ENCODE assay signal across 1 cellular context in the genomic region with DNA sequence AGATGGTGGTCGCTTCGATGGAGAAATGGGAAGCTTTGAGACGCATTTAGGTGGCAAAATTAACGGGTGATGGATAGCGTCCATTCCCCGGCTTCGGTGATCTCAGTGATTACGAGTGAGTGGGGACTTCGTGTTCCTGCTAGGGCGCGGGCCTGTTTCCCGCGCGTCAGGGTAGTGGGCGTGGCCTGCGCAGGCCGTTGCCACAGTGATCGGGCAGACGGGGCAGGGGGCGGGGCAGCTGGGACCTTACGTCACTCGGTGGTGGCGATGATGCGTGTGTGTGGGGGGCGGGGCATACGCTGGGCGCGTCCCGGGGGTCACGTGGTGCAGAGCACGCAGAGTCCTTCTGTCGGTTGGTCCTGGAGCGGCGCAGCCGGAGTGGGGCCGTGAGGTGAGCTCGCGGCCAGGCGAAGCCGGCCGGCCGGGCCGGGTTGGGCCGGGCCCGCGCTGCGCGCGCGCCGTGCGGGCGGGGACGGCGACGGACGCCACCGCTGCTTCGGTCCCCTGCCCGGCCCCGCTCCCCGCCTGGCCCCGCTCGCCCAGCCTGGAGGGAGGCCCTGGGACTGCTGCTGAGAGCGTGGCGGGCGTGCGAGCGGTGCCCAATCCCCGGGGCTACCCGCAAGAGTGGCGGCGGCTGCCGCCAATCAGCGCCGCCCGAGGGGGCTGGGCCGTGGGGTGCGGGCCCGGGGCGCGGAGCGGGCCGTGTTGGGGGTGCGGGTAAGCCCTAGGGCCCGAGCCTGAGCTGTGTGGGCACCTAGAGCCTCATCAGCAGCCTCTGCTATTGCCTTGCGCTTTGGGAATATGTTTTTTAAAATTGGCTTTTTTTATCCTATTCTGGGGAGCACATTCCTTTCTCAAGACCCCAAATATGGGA.
TF ChIP-seq lines count a peak whose summit lies in the region.

A gene (plus strand): TSS at position 327 of the 874 bp plus-strand sequence. CDS start 29,508 bp downstream, outside the sequence.

TF ChIP-seq in WTC11, 78 proteins besides CTCF, POLR2A, EP300 and RAD21 (continued from another document):
- TF ChIP-seq, protein P1, sequence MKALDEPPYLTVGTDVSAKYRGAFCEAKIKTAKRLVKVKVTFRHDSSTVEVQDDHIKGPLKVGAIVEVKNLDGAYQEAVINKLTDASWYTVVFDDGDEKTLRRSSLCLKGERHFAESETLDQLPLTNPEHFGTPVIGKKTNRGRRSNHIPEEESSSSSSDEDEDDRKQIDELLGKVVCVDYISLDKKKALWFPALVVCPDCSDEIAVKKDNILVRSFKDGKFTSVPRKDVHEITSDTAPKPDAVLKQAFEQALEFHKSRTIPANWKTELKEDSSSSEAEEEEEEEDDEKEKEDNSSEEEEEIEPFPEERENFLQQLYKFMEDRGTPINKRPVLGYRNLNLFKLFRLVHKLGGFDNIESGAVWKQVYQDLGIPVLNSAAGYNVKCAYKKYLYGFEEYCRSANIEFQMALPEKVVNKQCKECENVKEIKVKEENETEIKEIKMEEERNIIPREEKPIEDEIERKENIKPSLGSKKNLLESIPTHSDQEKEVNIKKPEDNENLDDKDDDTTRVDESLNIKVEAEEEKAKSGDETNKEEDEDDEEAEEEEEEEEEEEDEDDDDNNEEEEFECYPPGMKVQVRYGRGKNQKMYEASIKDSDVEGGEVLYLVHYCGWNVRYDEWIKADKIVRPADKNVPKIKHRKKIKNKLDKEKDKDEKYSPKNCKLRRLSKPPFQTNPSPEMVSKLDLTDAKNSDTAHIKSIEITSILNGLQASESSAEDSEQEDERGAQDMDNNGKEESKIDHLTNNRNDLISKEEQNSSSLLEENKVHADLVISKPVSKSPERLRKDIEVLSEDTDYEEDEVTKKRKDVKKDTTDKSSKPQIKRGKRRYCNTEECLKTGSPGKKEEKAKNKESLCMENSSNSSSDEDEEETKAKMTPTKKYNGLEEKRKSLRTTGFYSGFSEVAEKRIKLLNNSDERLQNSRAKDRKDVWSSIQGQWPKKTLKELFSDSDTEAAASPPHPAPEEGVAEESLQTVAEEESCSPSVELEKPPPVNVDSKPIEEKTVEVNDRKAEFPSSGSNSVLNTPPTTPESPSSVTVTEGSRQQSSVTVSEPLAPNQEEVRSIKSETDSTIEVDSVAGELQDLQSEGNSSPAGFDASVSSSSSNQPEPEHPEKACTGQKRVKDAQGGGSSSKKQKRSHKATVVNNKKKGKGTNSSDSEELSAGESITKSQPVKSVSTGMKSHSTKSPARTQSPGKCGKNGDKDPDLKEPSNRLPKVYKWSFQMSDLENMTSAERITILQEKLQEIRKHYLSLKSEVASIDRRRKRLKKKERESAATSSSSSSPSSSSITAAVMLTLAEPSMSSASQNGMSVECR (CRISPR knock-in tag; IDR thresholded peaks at IDR 0.05; ENCODE audit: borderline replicate concordance): peak; percentile 69; the same call in 1 of the 2 replicates
- TF ChIP-seq, protein P2, sequence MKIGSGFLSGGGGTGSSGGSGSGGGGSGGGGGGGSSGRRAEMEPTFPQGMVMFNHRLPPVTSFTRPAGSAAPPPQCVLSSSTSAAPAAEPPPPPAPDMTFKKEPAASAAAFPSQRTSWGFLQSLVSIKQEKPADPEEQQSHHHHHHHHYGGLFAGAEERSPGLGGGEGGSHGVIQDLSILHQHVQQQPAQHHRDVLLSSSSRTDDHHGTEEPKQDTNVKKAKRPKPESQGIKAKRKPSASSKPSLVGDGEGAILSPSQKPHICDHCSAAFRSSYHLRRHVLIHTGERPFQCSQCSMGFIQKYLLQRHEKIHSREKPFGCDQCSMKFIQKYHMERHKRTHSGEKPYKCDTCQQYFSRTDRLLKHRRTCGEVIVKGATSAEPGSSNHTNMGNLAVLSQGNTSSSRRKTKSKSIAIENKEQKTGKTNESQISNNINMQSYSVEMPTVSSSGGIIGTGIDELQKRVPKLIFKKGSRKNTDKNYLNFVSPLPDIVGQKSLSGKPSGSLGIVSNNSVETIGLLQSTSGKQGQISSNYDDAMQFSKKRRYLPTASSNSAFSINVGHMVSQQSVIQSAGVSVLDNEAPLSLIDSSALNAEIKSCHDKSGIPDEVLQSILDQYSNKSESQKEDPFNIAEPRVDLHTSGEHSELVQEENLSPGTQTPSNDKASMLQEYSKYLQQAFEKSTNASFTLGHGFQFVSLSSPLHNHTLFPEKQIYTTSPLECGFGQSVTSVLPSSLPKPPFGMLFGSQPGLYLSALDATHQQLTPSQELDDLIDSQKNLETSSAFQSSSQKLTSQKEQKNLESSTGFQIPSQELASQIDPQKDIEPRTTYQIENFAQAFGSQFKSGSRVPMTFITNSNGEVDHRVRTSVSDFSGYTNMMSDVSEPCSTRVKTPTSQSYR (CRISPR knock-in tag; IDR thresholded peaks at IDR 0.05): peak; percentile 79; the same call in 1 of the 2 replicates
